Comparison of ENCODE assay signal across 19 cellular contexts in the genomic region with DNA sequence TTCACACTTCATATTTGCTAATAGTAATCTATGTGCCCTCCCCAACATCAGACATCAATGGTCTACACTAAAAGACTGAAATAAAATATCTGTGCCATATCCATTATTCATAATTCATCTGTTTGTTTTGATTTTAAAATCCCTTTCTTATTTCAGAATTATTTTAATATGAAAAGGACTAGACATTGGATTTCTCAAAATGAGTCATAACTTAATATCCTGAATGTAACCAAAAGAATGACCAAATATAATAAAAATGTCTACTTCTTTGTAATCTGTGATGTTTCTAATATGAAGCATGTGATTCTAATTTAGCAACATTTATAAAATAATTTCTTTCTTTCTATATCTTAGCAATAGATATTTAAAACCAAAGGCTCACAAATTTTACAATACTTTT.
A peak's percentile ranks its signal among the peaks of the same experiment; 100 is the strongest.
DNase-seq lines count a peak whose midpoint lies in the region; ATAC-seq, FAIRE-seq and TF ChIP-seq lines count a peak whose summit lies in the region.
"Had no signal": no experiment of that assay in that cellular context is flagged by ENCODE, and none has a peak within 500 bp of the region (broad histone marks: within the 10 kb centered on the region; RNA-seq: fewer than 3 reads in every experiment).

No MANE protein-coding gene starts in this region.

- no peak for TF ChIP-seq POLR2A in transverse colon (IDR thresholded peaks at IDR 0.05)

- DNase-seq in PC-3, result no peak
- no peak for DNase-seq in frontal cortex (ENCODE audit: low spot score in 2 of 2)
- peak; percentile 2 for DNase-seq in stromal cell of bone marrow (ENCODE audit: low read depth)
- no peak for DNase-seq in transverse colon
- no peak for DNase-seq in neural progenitor cell (ENCODE audit: low spot score)
- no peak for DNase-seq in activated CD4-positive, alpha-beta T cell treated with anti-CD3 and anti-CD28 coated beads for 1 hour
- DNase-seq: 8988T; Calu3; CD8-positive, alpha-beta T cell; DND-41; EL had no signal

- no peak overlapping the region for H3K4me3 Mint-ChIP-seq in neural progenitor cell
- H3K4me3 Mint-ChIP-seq: B cell; CD8-positive, alpha-beta T cell had no signal

- POLR2A ChIA-PET in PC-3 (lab: Charles Lee; ENCODE audit: unreplicated experiment), result no interaction called here

- H3K9ac ChIP-seq in PC-3 (ENCODE audit: low read length), result no peak overlapping the region
- H3K9ac ChIP-seq in neural progenitor cell, result no peak overlapping the region
- H3K9ac ChIP-seq: BLaER1 treated with 17β-estradiol and CSF1 and Interleukin-3, amounts not matched to agents 10 nM and 100 nM had no signal

- H3K4me2 ChIP-seq in PC-3 (ENCODE audit: low read length) (no peak overlapping the region), neural progenitor cell (no peak overlapping the region)
- H3K4me2 ChIP-seq: BLaER1 treated with 17β-estradiol and CSF1 and Interleukin-3, amounts not matched to agents 10 nM and 100 nM had no signal

- CTCF ChIA-PET in PC-3 (lab: Charles Lee), result no interaction called here

- H3K4me3 ChIP-seq in PC-3 (ENCODE audit: low read length) (no peak overlapping the region), transverse colon (no peak overlapping the region), neural progenitor cell (no peak overlapping the region)
- H3K4me3 ChIP-seq: BLaER1 treated with 17β-estradiol and CSF1 and Interleukin-3, amounts not matched to agents 10 nM and 100 nM; HAP-1 had no signal

- no peak for TF ChIP-seq EP300 in transverse colon (IDR thresholded peaks at IDR 0.05; ENCODE audit: low read depth)

- H3K27ac Mint-ChIP-seq in neural progenitor cell, result no peak overlapping the region
- H3K27ac Mint-ChIP-seq: B cell; CD8-positive, alpha-beta T cell had no signal

- no peaks in the 10 kb centered on the region for H3K27me3 Mint-ChIP-seq in neural progenitor cell (ENCODE audit: insufficient read depth, low read depth)

- no peaks in the 10 kb centered on the region for H3K9me3 Mint-ChIP-seq in neural progenitor cell
- H3K9me3 Mint-ChIP-seq: CD8-positive, alpha-beta T cell had no signal

- FAIRE-seq in A204.1 (lab: Jason Lieb, UNC) (peak; percentile 9), frontal cortex (lab: Jason Lieb, UNC) (peak; percentile 54)
- FAIRE-seq: G401.6, GM12891, GM19239, HepG2 had no signal

- H3K27ac ChIP-seq in PC-3 (ENCODE audit: low read length) (no peak overlapping the region), transverse colon (no peak overlapping the region), neural progenitor cell (no peak overlapping the region)
- H3K27ac ChIP-seq: BLaER1 treated with 17β-estradiol and CSF1 and Interleukin-3, amounts not matched to agents 10 nM and 100 nM had no signal

- no peaks in the 10 kb centered on the region for H3F3A ChIP-seq in PC-3 (ENCODE audit: low read length, unreplicated experiment)
- H3F3A ChIP-seq in neural progenitor cell (ENCODE audit: low read depth), result no peaks in the 10 kb centered on the region

- H3K4me1 ChIP-seq in PC-3 (ENCODE audit: insufficient read depth, low read length) (no peaks in the 10 kb centered on the region), transverse colon (no peaks in the 10 kb centered on the region), neural progenitor cell (no peaks in the 10 kb centered on the region)
- H3K4me1 ChIP-seq: BLaER1 treated with 17β-estradiol and CSF1 and Interleukin-3, amounts not matched to agents 10 nM and 100 nM; HAP-1 had no signal

- BruUV-seq in PC-3 (replicated peaks; lab: Mats Ljungman, UMichigan), result no TSS peak

- peak; percentile 31; the same call in 1 of the 2 replicates for ATAC-seq in PC-3
- ATAC-seq: CD8-positive, alpha-beta T cell; HepG2 had no signal

- in situ Hi-C loops in transverse colon (cut with MboI; ENCODE audit: low pct_ligation_motif_present in 1 of 4, low pct_unique_long_range_greater_than_20kb in 1 of 4, low sequenced_read_pairs in 3 of 4), result no loop called here

- H3K79me2 ChIP-seq in PC-3 (ENCODE audit: low read length), result no peaks in the 10 kb centered on the region
- no peaks in the 10 kb centered on the region for H3K79me2 ChIP-seq in neural progenitor cell (ENCODE audit: low read depth)

- no peaks in the 10 kb centered on the region for H3K36me3 ChIP-seq in PC-3 (ENCODE audit: low read depth, low read length)
- no peaks in the 10 kb centered on the region for H3K36me3 ChIP-seq in transverse colon
- no peaks in the 10 kb centered on the region for H3K36me3 ChIP-seq in neural progenitor cell
- H3K36me3 ChIP-seq: BLaER1 treated with 17β-estradiol and CSF1 and Interleukin-3, amounts not matched to agents 10 nM and 100 nM; HAP-1 had no signal

- no peaks in the 10 kb centered on the region for H3K9me2 ChIP-seq in PC-3 (replicated peaks; ENCODE audit: low read length)

- H3K9me3 ChIP-seq in PC-3 (ENCODE audit: low read length) (no peaks in the 10 kb centered on the region), transverse colon (no peaks in the 10 kb centered on the region), neural progenitor cell (ENCODE audit: low read depth) (no peaks in the 10 kb centered on the region)
- H3K9me3 ChIP-seq: BLaER1 treated with 17β-estradiol and CSF1 and Interleukin-3, amounts not matched to agents 10 nM and 100 nM; HAP-1 had no signal

- intact Hi-C loops in PC-3 (cut with micrococcal nuclease), result no loop called here
- intact Hi-C loops in transverse colon (cut with DNase I; ENCODE audit: low total_unique reads), result no loop called here

- H3K27me3 ChIP-seq in PC-3 (ENCODE audit: low read length), result no peaks in the 10 kb centered on the region
- no peaks in the 10 kb centered on the region for H3K27me3 ChIP-seq in transverse colon
- no peaks in the 10 kb centered on the region for H3K27me3 ChIP-seq in neural progenitor cell
- H3K27me3 ChIP-seq: BLaER1 treated with 17β-estradiol and CSF1 and Interleukin-3, amounts not matched to agents 10 nM and 100 nM had no signal

- no peaks in the 10 kb centered on the region for H3K4me1 Mint-ChIP-seq in neural progenitor cell
- H3K4me1 Mint-ChIP-seq: B cell had no signal

- no peaks in the 10 kb centered on the region for H3K36me3 Mint-ChIP-seq in neural progenitor cell
- H3K36me3 Mint-ChIP-seq: CD8-positive, alpha-beta T cell had no signal

- no peaks in the 10 kb centered on the region for H4K20me1 ChIP-seq in PC-3 (ENCODE audit: low read length)
- H4K20me1 ChIP-seq in neural progenitor cell (ENCODE audit: low read depth), result no peaks in the 10 kb centered on the region
- H4K20me1 ChIP-seq: BLaER1 treated with 17β-estradiol and CSF1 and Interleukin-3, amounts not matched to agents 10 nM and 100 nM had no signal

- H2AFZ ChIP-seq in PC-3 (ENCODE audit: low read length) (no peak overlapping the region), neural progenitor cell (replicated peaks) (no peak overlapping the region)

- TF ChIP-seq CTCF in PC-3 (conservative IDR thresholded peaks at IDR 0.05; ENCODE audit: low read depth, low read length), result no peak
- no peak for TF ChIP-seq CTCF in transverse colon (IDR thresholded peaks at IDR 0.05)
- no peak for TF ChIP-seq CTCF in neural progenitor cell (IDR thresholded peaks at IDR 0.05)
